Comparison of ENCODE assay signal across 8 cellular contexts in genomic region chr9:131657031-131657377, GRCh38.
DNase-seq lines count a peak whose midpoint lies in the region; ATAC-seq and TF ChIP-seq lines count a peak whose summit lies in the region.

No MANE protein-coding gene starts in this region.

- TF ChIP-seq CTCF in GM12865 (IDR thresholded peaks at IDR 0.05; ENCODE audit: insufficient read depth, low read depth, low read length, missing control alignments) (no peak), mesothelial cell of epicardium (IDR thresholded peaks at IDR 0.05; ENCODE audit: unreplicated experiment) (no peak)

- peak overlapping the region; percentile 11 for H3K27ac Mint-ChIP-seq in mesothelial cell of epicardium

- H3K9me3 Mint-ChIP-seq in activated T-cell treated with anti-CD3 and anti-CD28 coated beads, Interleukin-2, amount 50 U/mL, for 4 hours: no peaks in the 10 kb centered on the region
- no peaks in the 10 kb centered on the region for H3K9me3 Mint-ChIP-seq in mesothelial cell of epicardium

- peak overlapping the region; percentile 19 for H3K4me3 Mint-ChIP-seq in activated T-cell treated with anti-CD3 and anti-CD28 coated beads, Interleukin-2, amount 50 U/mL, for 4 hours
- H3K4me3 Mint-ChIP-seq in mesothelial cell of epicardium: no peak overlapping the region

- H3K4me3 ChIP-seq in GM12865 (ENCODE audit: low read depth, low read length): no peak overlapping the region

- peak; percentile 25 for ATAC-seq in HG02798 (IDR thresholded peaks at IDR 0.05; ENCODE audit: poor library complexity, unreplicated experiment)
- ATAC-seq in activated T-cell treated with anti-CD3 and anti-CD28 coated beads, Interleukin-2, amount 50 U/mL, for 4 hours: peak; percentile 36 to 51

- peaks cover 81% of the 10 kb centered on the region for H3K4me1 Mint-ChIP-seq in activated T-cell treated with anti-CD3 and anti-CD28 coated beads, Interleukin-2, amount 50 U/mL, for 4 hours (ENCODE audit: low read depth)
- peaks cover 21% of the 10 kb centered on the region for H3K4me1 Mint-ChIP-seq in mesothelial cell of epicardium

- H3K27me3 Mint-ChIP-seq in activated T-cell treated with anti-CD3 and anti-CD28 coated beads, Interleukin-2, amount 50 U/mL, for 4 hours (ENCODE audit: low read depth): no peaks in the 10 kb centered on the region
- no peaks in the 10 kb centered on the region for H3K27me3 Mint-ChIP-seq in mesothelial cell of epicardium (ENCODE audit: low read depth)

- peaks cover 9% of the 10 kb centered on the region for H3K36me3 Mint-ChIP-seq in activated T-cell treated with anti-CD3 and anti-CD28 coated beads, Interleukin-2, amount 50 U/mL, for 4 hours (ENCODE audit: insufficient read depth)
- H3K36me3 Mint-ChIP-seq in mesothelial cell of epicardium: no peaks in the 10 kb centered on the region

- DNase-seq in GM12865 (ENCODE audit: low read depth): peak; percentile 70
- DNase-seq in activated T-cell treated with anti-CD3 and anti-CD28 coated beads, Interleukin-2, amount 50 U/mL, for 4 hours: no peak
- no peak for DNase-seq in mesothelial cell of epicardium (ENCODE audit: low spot score in 2 of 2, unreplicated experiment in 2 of 2)
- DNase-seq in effector CD8-positive, alpha-beta T cell (lab: John Stamatoyannopoulos, UW): no peak
- DNase-seq in iPS-NIHi7 (ENCODE audit: extremely low spot score): no peak
- DNase-seq in islet precursor cell: no peak
- DNase-seq in NCI-H82 treated with DMSO at 0.1 percent for 48 hours (lab: John Stamatoyannopoulos, UW; ENCODE audit: unreplicated experiment): no peak
